Comparison of ENCODE assay signal across 10 cellular contexts in genomic region chr15:65954289-65954741, GRCh38.
A peak's percentile ranks its signal among the peaks of the same experiment; 100 is the strongest.
DNase-seq lines count a peak whose midpoint lies in the region; ATAC-seq lines count a peak whose summit lies in the region.
"Had no signal": no experiment of that assay in that cellular context is flagged by ENCODE, and none has a peak within 500 bp of the region (broad histone marks: within the 10 kb centered on the region; RNA-seq: fewer than 3 reads in every experiment).

No MANE protein-coding gene starts in this region.

- no peak for ATAC-seq in GM21619 (IDR thresholded peaks at IDR 0.05; ENCODE audit: unreplicated experiment)
- ATAC-seq: effector memory CD8-positive, alpha-beta T cell; left lung had no signal

- DNase-seq in EL (peak; percentile 37), NCI-H1436 treated with DMSO at 0.1 percent for 48 hours (lab: John Stamatoyannopoulos, UW) (peak; percentile 38), T1000 (lab: John Stamatoyannopoulos, UW) (peak; percentile 55), iPS-NIHi7 (ENCODE audit: extremely low spot score) (peak; percentile 71), AG08396 (ENCODE audit: low spot score) (no peak), NCI-H524 treated with DMSO at 0.1 percent for 48 hours (lab: John Stamatoyannopoulos, UW) (no peak), NOMO-1 (lab: John Stamatoyannopoulos, UW; ENCODE audit: unreplicated experiment in 2 of 2) (no peak)
- DNase-seq: effector memory CD8-positive, alpha-beta T cell; left lung had no signal

Comparison
In these comparisons a context has a peak if more than half of its experiments do, and no peak if none do; other contexts are left out.
1. DNase-seq: peak in EL (single experiment), NCI-H1436 treated with DMSO at 0.1 percent for 48 hours (single experiment), T1000 (single experiment) and iPS-NIHi7 (single experiment); none in AG08396 (single experiment), NCI-H524 treated with DMSO at 0.1 percent for 48 hours (single experiment) and NOMO-1 (0 of 2).